Comparison of ENCODE assay signal across 8 cellular contexts in genomic region chr15:70091649-70092461, GRCh38. TPM values are rescaled to one million over a fixed set of nuclear protein-coding genes. Genes with fewer than 3 reads are reported as not detected.
A peak's percentile ranks its signal among the peaks of the same experiment; 100 is the strongest.
DNase-seq lines count a peak whose midpoint lies in the region; ATAC-seq and TF ChIP-seq lines count a peak whose summit lies in the region.

No MANE protein-coding gene starts in this region.

- no peak overlapping the region for H3K9ac ChIP-seq in neuronal stem cell (ENCODE audit: low read depth, low read length, poor library complexity)

- no peak overlapping the region for H3K18ac ChIP-seq in neuronal stem cell (ENCODE audit: low read length)

- no peak overlapping the region for H3K4me2 ChIP-seq in neuronal stem cell (ENCODE audit: insufficient read depth, low read length, poor library complexity, severe bottlenecking)

- no peak for TF ChIP-seq POLR2A in right lobe of liver (IDR thresholded peaks at IDR 0.05)

- TF ChIP-seq CTCF in CD14-positive monocyte (IDR thresholded peaks at IDR 0.05) = no peak
- no peak for TF ChIP-seq CTCF in right lobe of liver (IDR thresholded peaks at IDR 0.05)

- no peak overlapping the region for H3K4me3 ChIP-seq in right lobe of liver
- H3K4me3 ChIP-seq in neuronal stem cell (ENCODE audit: low read length in 2 of 2) = peak overlapping the region in 1 of 2 donors; percentile 6

- H4K8ac ChIP-seq in neuronal stem cell (ENCODE audit: low read depth, low read length) = no peak overlapping the region

- H2BK12ac ChIP-seq in neuronal stem cell (ENCODE audit: low read length) = no peak overlapping the region

- intact Hi-C loops in CD14-positive monocyte (cut with micrococcal nuclease) = loop anchor here in 1 of 2 donors (10.0 kb wide), 2 partner anchors 517 to 617 kb away; no protein-coding TSS in a partner anchor
- intact Hi-C loops in activated CD4-positive, alpha-beta memory T cell treated with anti-CD3 and anti-CD28 coated beads for 36 hours (cut with micrococcal nuclease) = no loop called here
- intact Hi-C loops in right lobe of liver (cut with DNase I) = no loop called here

- no peak overlapping the region for H3K14ac ChIP-seq in neuronal stem cell (ENCODE audit: low read length)

- H4K91ac ChIP-seq in neuronal stem cell (ENCODE audit: low read depth, low read length, poor library complexity) = no peak overlapping the region

- H3K27me3 Mint-ChIP-seq in CD14-positive monocyte (ENCODE audit: low read depth in 3 of 3) = peaks cover 5 to 14% (median 6%) of the 10 kb centered on the region in 3 donors
- no peaks in the 10 kb centered on the region for H3K27me3 Mint-ChIP-seq in activated CD4-positive, alpha-beta memory T cell treated with anti-CD3 and anti-CD28 coated beads for 36 hours

- no peak overlapping the region for H3K23ac ChIP-seq in neuronal stem cell (ENCODE audit: low read depth, low read length, poor library complexity)

- H3K4me3 Mint-ChIP-seq in CD14-positive monocyte = peak overlapping the region; percentile 39 to 99
- no peak overlapping the region for H3K4me3 Mint-ChIP-seq in activated CD4-positive, alpha-beta memory T cell treated with anti-CD3 and anti-CD28 coated beads for 36 hours

- peaks cover 3% of the 10 kb centered on the region for H3K79me1 ChIP-seq in neuronal stem cell (ENCODE audit: low read depth, low read length)

- no peaks in the 10 kb centered on the region for H3K9me3 ChIP-seq in right lobe of liver
- no peaks in the 10 kb centered on the region for H3K9me3 ChIP-seq in neuronal stem cell (replicated peaks in 1 of 2; ENCODE audit: control insufficient read depth in 2 of 2, insufficient read depth in 1 of 2, low read depth in 1 of 2, low read length in 2 of 2)

- POLR2A ChIA-PET in activated CD4-positive, alpha-beta memory T cell treated with anti-CD3 and anti-CD28 coated beads for 36 hours (lab: Charles Lee) = interaction anchor here (0.7 to 2.1 kb wide), 10 partner anchors 12 to 640 kb away, joined by 3 to 7 read pairs (median 4); partner anchors contain the start of gene RPLP1

- H3K27ac Mint-ChIP-seq in CD14-positive monocyte = no peak overlapping the region
- H3K27ac Mint-ChIP-seq in activated CD4-positive, alpha-beta memory T cell treated with anti-CD3 and anti-CD28 coated beads for 36 hours = no peak overlapping the region

- no peaks in the 10 kb centered on the region for H3K27me3 ChIP-seq in right lobe of liver
- H3K27me3 ChIP-seq in neuronal stem cell (ENCODE audit: control insufficient read depth in 3 of 3, insufficient read depth in 3 of 3, low read depth in 1 of 3, low read length in 3 of 3) = no peaks in the 10 kb centered on the region

- H2BK5ac ChIP-seq in neuronal stem cell (ENCODE audit: low read length) = no peak overlapping the region

- no peak overlapping the region for H2AFZ ChIP-seq in neuronal stem cell (ENCODE audit: low read length)

- no peak overlapping the region for H2AK5ac ChIP-seq in neuronal stem cell (ENCODE audit: low read depth, low read length)

- CTCF ChIA-PET in activated CD4-positive, alpha-beta memory T cell treated with anti-CD3 and anti-CD28 coated beads for 36 hours (lab: Charles Lee) = interaction anchor here (0.7 to 1.3 kb wide), 6 partner anchors 8 to 629 kb away, joined by 3 to 4 read pairs (median 3); no protein-coding TSS in a partner anchor

- H3K4me1 Mint-ChIP-seq in CD14-positive monocyte = peaks cover 72% of the 10 kb centered on the region
- H3K4me1 Mint-ChIP-seq in activated CD4-positive, alpha-beta memory T cell treated with anti-CD3 and anti-CD28 coated beads for 36 hours (ENCODE audit: low read depth) = peaks cover 80% of the 10 kb centered on the region

- no peak overlapping the region for H2BK15ac ChIP-seq in neuronal stem cell (ENCODE audit: low read length)

- H3K4ac ChIP-seq in neuronal stem cell (ENCODE audit: low read length) = no peak overlapping the region

- DNase-seq in CD14-positive monocyte (ENCODE audit: low spot score) (no peak), NCI-H1417 (lab: John Stamatoyannopoulos, UW) (peak; percentile 72 to 95 (median 87)), right lobe of liver (peak; percentile 29 to 73 (median 70)), neuronal stem cell (ENCODE audit: low spot score) (no peak), RKO (ENCODE audit: low spot score) (no peak)
- DNase-seq in activated CD4-positive, alpha-beta memory T cell treated with anti-CD3 and anti-CD28 coated beads for 36 hours = peak; percentile 65

- peaks cover 0 to 9% (median 0%) of the 10 kb centered on the region in 7 donors for H3K9me3 Mint-ChIP-seq in CD14-positive monocyte
- no peaks in the 10 kb centered on the region for H3K9me3 Mint-ChIP-seq in activated CD4-positive, alpha-beta memory T cell treated with anti-CD3 and anti-CD28 coated beads for 36 hours

- 48% methylated on average over 9 of the region's 12 CpGs for WGBS in right lobe of liver (ENCODE audit: insufficient coverage, low coverage, low lambda C conversion rate, missing lambda C conversion rate)
- WGBS in neuronal stem cell (ENCODE audit: extremely low coverage in 2 of 2, insufficient read length in 2 of 2, insufficient replicate concordance in 1 of 2), 2 donors = no CpG with 5 or more reads among the region's 12 CpGs

- peaks cover 0 to 55% (median 22%) of the 10 kb centered on the region in 4 donors for H3K4me1 ChIP-seq in right lobe of liver
- peaks cover 40 to 62% of the 10 kb centered on the region in 2 donors for H3K4me1 ChIP-seq in neuronal stem cell (ENCODE audit: control insufficient read depth in 2 of 2, insufficient read depth in 1 of 2, low read depth in 1 of 2, low read length in 2 of 2)

- peaks cover 82% of the 10 kb centered on the region in 2 donors for H3K36me3 Mint-ChIP-seq in CD14-positive monocyte
- H3K36me3 Mint-ChIP-seq in activated CD4-positive, alpha-beta memory T cell treated with anti-CD3 and anti-CD28 coated beads for 36 hours = peaks cover 77% of the 10 kb centered on the region

- H3K27ac ChIP-seq in right lobe of liver (peak overlapping the region in 2 of 3 donors; percentile 24 to 70), neuronal stem cell (replicated peaks; ENCODE audit: low read length) (no peak overlapping the region)

- H3K36me3 ChIP-seq in right lobe of liver (peaks cover 0 to 6% (median 2%) of the 10 kb centered on the region in 4 donors), neuronal stem cell (replicated peaks in 1 of 2; ENCODE audit: control insufficient read depth in 2 of 2, insufficient read depth in 2 of 2, low read length in 2 of 2) (peaks cover 0 to 57% of the 10 kb centered on the region in 2 donors)

- ATAC-seq in right lobe of liver = peak; percentile 57 to 68 (median 62)
- ATAC-seq in GM19328 (IDR thresholded peaks at IDR 0.05; ENCODE audit: unreplicated experiment) = no peak
- no peak for ATAC-seq in HG03139 (IDR thresholded peaks at IDR 0.05; ENCODE audit: unreplicated experiment)

- no peak overlapping the region for H2BK120ac ChIP-seq in neuronal stem cell (ENCODE audit: low read depth, low read length)

RNA-seq across cellular contexts. Expression of gene TLE3, which starts 5.9 kb away (rescaled TPM):
- 10 to 100 TPM; 12.8 to 23.6 TPM for polyA plus RNA-seq in CD14-positive monocyte
- 10 to 100 TPM; 85.4 to 95.1 TPM for total RNA-seq in activated CD4-positive, alpha-beta memory T cell treated with anti-CD3 and anti-CD28 coated beads for 36 hours
- 10 to 100 TPM in 5 of 6 experiments, 1 to 10 TPM in 1; 8.9 to 38.2 (median 21.2) TPM for total RNA-seq in right lobe of liver
- 27.4 TPM for polyA plus RNA-seq in neuronal stem cell (2013, experiment 1 of 2)
- polyA plus RNA-seq in neuronal stem cell (2013, experiment 2 of 2) = 29.0 TPM

Comparison
In these comparisons a context has a peak if more than half of its experiments do, and no peak if none do; other contexts are left out.
1. DNase-seq: peak in NCI-H1417 (3 of 3), activated CD4-positive, alpha-beta memory T cell treated with anti-CD3 and anti-CD28 coated beads for 36 hours (single experiment) and right lobe of liver (3 of 3); none in CD14-positive monocyte (single experiment), neuronal stem cell (single experiment) and RKO (single experiment).
2. ATAC-seq: peak in right lobe of liver (4 of 4); none in GM19328 (single experiment) and HG03139 (single experiment).